Comparison of ENCODE assay signal across 8 cellular contexts in genomic region chr3:28916713-28917499, GRCh38.
DNase-seq lines count a peak whose midpoint lies in the region; ATAC-seq and TF ChIP-seq lines count a peak whose summit lies in the region.

No MANE protein-coding gene starts in this region.

- peaks cover 9% of the 10 kb centered on the region for H3K27me3 Mint-ChIP-seq in T-helper 2 cell treated with Interferon-gamma antibody and Interleukin-4, amounts not matched to agents 5 μg/mL and 100 μg/mL, for 36 hours (ENCODE audit: low read depth)
- H3K27me3 Mint-ChIP-seq in neural crest cell (ENCODE audit: low read depth) = peaks cover 21% of the 10 kb centered on the region

- TF ChIP-seq CTCF in GM12864 (IDR thresholded peaks at IDR 0.05; ENCODE audit: low read depth, low read length, missing control alignments) (peak; percentile 64), neural crest cell (conservative IDR thresholded peaks at IDR 0.05) (no peak)

- DNase-seq in GM12864 (ENCODE audit: low read depth) (peak; percentile 60), fibroblast of peridontal ligament (ENCODE audit: extremely low read depth) (peak; percentile 82), neural crest cell (ENCODE audit: low read depth, low spot score) (peak; percentile 12), T-helper 9 cell (no peak), NCI-H1105 (lab: John Stamatoyannopoulos, UW) (no peak)
- peak; percentile 22 for DNase-seq in T-helper 2 cell treated with Interferon-gamma antibody and Interleukin-4, amounts not matched to agents 5 μg/mL and 100 μg/mL, for 36 hours (ENCODE audit: low spot score)

- H3K9me3 Mint-ChIP-seq in T-helper 2 cell treated with Interferon-gamma antibody and Interleukin-4, amounts not matched to agents 5 μg/mL and 100 μg/mL, for 36 hours = no peaks in the 10 kb centered on the region
- no peaks in the 10 kb centered on the region for H3K9me3 Mint-ChIP-seq in neural crest cell

- H3K4me3 ChIP-seq in GM12864 (ENCODE audit: low read depth, low read length) = no peak overlapping the region; the same call in 1 of the 2 replicates

- peaks cover 10% of the 10 kb centered on the region for H3K4me1 Mint-ChIP-seq in T-helper 2 cell treated with Interferon-gamma antibody and Interleukin-4, amounts not matched to agents 5 μg/mL and 100 μg/mL, for 36 hours (ENCODE audit: low read depth)
- H3K4me1 Mint-ChIP-seq in neural crest cell = peaks cover 29% of the 10 kb centered on the region

- H3K27ac Mint-ChIP-seq in T-helper 2 cell treated with Interferon-gamma antibody and Interleukin-4, amounts not matched to agents 5 μg/mL and 100 μg/mL, for 36 hours = no peak overlapping the region
- no peak overlapping the region for H3K27ac Mint-ChIP-seq in neural crest cell (ENCODE audit: unreplicated experiment)

- no peaks in the 10 kb centered on the region for H3K36me3 Mint-ChIP-seq in T-helper 2 cell treated with Interferon-gamma antibody and Interleukin-4, amounts not matched to agents 5 μg/mL and 100 μg/mL, for 36 hours (ENCODE audit: low read depth)
- no peaks in the 10 kb centered on the region for H3K36me3 Mint-ChIP-seq in neural crest cell (ENCODE audit: low read depth)

- ATAC-seq in GM21381 (IDR thresholded peaks at IDR 0.05; ENCODE audit: unreplicated experiment) (peak; percentile 95), HG03521 (IDR thresholded peaks at IDR 0.05; ENCODE audit: unreplicated experiment) (peak; percentile 93)

- no peak overlapping the region for H3K4me3 Mint-ChIP-seq in T-helper 2 cell treated with Interferon-gamma antibody and Interleukin-4, amounts not matched to agents 5 μg/mL and 100 μg/mL, for 36 hours
- H3K4me3 Mint-ChIP-seq in neural crest cell = peak overlapping the region; percentile 31

Comparison
In these comparisons a context has a peak if more than half of its experiments do, and no peak if none do; other contexts are left out.
1. DNase-seq: peak in GM12864 (single experiment), T-helper 2 cell treated with Interferon-gamma antibody and Interleukin-4, amounts not matched to agents 5 μg/mL and 100 μg/mL, for 36 hours (single experiment), fibroblast of peridontal ligament (single experiment) and neural crest cell (single experiment); none in T-helper 9 cell (single experiment) and NCI-H1105 (single experiment).